Comparison of ENCODE assay signal across 1 cellular context in the genomic region with DNA sequence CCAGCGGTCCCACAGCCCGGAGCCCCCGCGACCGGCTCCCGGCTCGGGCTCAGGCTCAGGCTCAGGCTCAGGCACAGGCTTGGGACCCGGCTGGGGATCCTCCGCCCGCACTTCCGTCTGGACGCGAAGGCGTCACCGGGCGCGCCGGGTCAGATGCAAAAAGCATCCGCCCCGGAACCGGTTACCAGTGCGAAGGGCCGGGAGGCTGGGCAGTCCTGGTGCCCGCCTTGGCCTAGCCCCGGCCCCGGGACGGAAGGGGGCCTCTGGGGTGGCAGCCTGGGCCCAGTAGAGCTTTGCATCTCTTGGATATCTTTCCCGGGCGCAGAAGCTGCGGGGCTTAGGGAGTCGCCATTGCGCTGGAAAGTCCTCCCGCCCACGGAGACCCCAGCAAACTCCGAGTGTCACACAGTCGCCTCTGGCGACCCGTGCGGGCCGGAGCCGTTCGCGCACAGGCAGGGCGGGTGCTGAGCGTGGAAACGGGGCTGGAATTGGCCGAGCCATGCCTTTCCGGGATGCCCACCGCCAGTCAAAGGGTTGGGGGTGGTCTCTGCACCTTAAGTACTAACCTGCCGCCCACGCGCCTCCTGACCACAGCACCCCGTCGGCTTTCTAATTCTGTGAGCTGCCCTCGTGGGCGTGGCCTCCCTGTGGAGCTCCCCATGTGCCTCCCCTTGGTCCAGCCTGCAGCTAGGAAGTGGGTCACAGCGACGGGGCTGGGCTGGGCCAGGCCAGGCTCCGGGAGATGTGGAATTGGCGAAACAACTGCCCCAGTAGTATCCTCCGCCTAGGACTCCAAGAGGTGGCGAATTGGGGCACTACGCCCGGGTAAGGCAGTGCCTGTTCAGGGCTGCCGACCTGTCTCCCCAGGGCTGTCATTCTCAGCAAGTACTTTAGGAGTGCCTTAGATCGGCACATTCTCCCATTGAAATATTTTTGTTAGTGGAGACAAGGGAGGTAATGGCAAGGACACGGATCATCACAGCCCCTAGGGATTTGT.
TF ChIP-seq lines count a peak whose summit lies in the region.

A gene (minus strand): TSS at position 119 of the 997 bp plus-strand sequence. CDS start 129 bp downstream, outside the sequence.

TF ChIP-seq in HepG2, 621 proteins besides CTCF, POLR2A, EP300 and RAD21 (continued from another document and continues in another):
- TF ChIP-seq, protein P1, sequence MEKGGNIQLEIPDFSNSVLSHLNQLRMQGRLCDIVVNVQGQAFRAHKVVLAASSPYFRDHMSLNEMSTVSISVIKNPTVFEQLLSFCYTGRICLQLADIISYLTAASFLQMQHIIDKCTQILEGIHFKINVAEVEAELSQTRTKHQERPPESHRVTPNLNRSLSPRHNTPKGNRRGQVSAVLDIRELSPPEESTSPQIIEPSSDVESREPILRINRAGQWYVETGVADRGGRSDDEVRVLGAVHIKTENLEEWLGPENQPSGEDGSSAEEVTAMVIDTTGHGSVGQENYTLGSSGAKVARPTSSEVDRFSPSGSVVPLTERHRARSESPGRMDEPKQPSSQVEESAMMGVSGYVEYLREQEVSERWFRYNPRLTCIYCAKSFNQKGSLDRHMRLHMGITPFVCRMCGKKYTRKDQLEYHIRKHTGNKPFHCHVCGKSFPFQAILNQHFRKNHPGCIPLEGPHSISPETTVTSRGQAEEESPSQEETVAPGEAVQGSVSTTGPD (CRISPR knock-in tag; IDR thresholded peaks at IDR 0.05): no peak
- TF ChIP-seq YEATS2 (CRISPR knock-in tag; IDR thresholded peaks at IDR 0.05; ENCODE audit: borderline replicate concordance) (peak; percentile 85; the same call in 1 of the 2 replicates), SIN3A (IDR thresholded peaks at IDR 0.05; ENCODE audit: borderline replicate concordance, low read depth, low read length) (peak; percentile 56; the same call in 1 of the 2 replicates), NFYC (CRISPR knock-in tag; IDR thresholded peaks at IDR 0.05) (peak; percentile 19; the same call in 1 of the 2 replicates), ZFP62 (CRISPR knock-in tag; IDR thresholded peaks at IDR 0.05) (no peak), HDAC2 (CRISPR knock-in tag; IDR thresholded peaks at IDR 0.05) (peak; percentile 64), ZNF3 (CRISPR knock-in tag; IDR thresholded peaks at IDR 0.05) (peak; percentile 40; the same call in 1 of the 2 replicates), YEATS4 (CRISPR knock-in tag; IDR thresholded peaks at IDR 0.05; ENCODE audit: borderline replicate concordance) (peak; percentile 90; the same call in 1 of the 2 replicates), SRY (CRISPR knock-in tag; IDR thresholded peaks at IDR 0.05) (peak; percentile 44; the same call in 1 of the 2 replicates), ZMYM3 (CRISPR knock-in tag; IDR thresholded peaks at IDR 0.05) (peak; percentile 42; the same call in 1 of the 2 replicates), ZNF30 (CRISPR knock-in tag; IDR thresholded peaks at IDR 0.05) (peak; percentile 83; the same call in 1 of the 2 replicates), ATF1 (CRISPR knock-in tag; IDR thresholded peaks at IDR 0.05) (peak; percentile 95), ZMAT3 (CRISPR knock-in tag; conservative IDR thresholded peaks at IDR 0.05) (peak; percentile 69; the same call in 1 of the 2 replicates), ZBTB20 (CRISPR knock-in tag; IDR thresholded peaks at IDR 0.05; ENCODE audit: borderline replicate concordance, low read depth) (no peak; the same call in 1 of the 2 replicates), TGIF2 (CRISPR knock-in tag; IDR thresholded peaks at IDR 0.05) (peak; percentile 89), PRPF4 (IDR thresholded peaks at IDR 0.05; ENCODE audit: low read depth, low read length, poor library complexity, severe bottlenecking) (no peak), ZNF775 (CRISPR knock-in tag; IDR thresholded peaks at IDR 0.05; ENCODE audit: borderline replicate concordance) (no peak), ZNF124 (CRISPR knock-in tag; IDR thresholded peaks at IDR 0.05) (peak; percentile 58; the same call in 1 of the 2 replicates), CHD4 (IDR thresholded peaks at IDR 0.05; ENCODE audit: borderline replicate concordance, low read length) (0 out of 2 replicates have a peak, but pooled peaks have one; percentile 39), REXO4 (CRISPR knock-in tag; IDR thresholded peaks at IDR 0.05; ENCODE audit: borderline replicate concordance) (no peak)
- TF ChIP-seq, protein P2, sequence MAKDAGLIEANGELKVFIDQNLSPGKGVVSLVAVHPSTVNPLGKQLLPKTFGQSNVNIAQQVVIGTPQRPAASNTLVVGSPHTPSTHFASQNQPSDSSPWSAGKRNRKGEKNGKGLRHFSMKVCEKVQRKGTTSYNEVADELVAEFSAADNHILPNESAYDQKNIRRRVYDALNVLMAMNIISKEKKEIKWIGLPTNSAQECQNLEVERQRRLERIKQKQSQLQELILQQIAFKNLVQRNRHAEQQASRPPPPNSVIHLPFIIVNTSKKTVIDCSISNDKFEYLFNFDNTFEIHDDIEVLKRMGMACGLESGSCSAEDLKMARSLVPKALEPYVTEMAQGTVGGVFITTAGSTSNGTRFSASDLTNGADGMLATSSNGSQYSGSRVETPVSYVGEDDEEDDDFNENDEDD (CRISPR knock-in tag; IDR thresholded peaks at IDR 0.05; ENCODE audit: borderline replicate concordance): 0 out of 2 replicates have a peak, but pooled peaks have one; percentile 5
- TF ChIP-seq, protein P3, sequence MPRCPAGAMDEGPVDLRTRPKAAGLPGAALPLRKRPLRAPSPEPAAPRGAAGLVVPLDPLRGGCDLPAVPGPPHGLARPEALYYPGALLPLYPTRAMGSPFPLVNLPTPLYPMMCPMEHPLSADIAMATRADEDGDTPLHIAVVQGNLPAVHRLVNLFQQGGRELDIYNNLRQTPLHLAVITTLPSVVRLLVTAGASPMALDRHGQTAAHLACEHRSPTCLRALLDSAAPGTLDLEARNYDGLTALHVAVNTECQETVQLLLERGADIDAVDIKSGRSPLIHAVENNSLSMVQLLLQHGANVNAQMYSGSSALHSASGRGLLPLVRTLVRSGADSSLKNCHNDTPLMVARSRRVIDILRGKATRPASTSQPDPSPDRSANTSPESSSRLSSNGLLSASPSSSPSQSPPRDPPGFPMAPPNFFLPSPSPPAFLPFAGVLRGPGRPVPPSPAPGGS (CRISPR knock-in tag; IDR thresholded peaks at IDR 0.05): peak; percentile 78; the same call in 1 of the 2 replicates
- TF ChIP-seq, protein P4, sequence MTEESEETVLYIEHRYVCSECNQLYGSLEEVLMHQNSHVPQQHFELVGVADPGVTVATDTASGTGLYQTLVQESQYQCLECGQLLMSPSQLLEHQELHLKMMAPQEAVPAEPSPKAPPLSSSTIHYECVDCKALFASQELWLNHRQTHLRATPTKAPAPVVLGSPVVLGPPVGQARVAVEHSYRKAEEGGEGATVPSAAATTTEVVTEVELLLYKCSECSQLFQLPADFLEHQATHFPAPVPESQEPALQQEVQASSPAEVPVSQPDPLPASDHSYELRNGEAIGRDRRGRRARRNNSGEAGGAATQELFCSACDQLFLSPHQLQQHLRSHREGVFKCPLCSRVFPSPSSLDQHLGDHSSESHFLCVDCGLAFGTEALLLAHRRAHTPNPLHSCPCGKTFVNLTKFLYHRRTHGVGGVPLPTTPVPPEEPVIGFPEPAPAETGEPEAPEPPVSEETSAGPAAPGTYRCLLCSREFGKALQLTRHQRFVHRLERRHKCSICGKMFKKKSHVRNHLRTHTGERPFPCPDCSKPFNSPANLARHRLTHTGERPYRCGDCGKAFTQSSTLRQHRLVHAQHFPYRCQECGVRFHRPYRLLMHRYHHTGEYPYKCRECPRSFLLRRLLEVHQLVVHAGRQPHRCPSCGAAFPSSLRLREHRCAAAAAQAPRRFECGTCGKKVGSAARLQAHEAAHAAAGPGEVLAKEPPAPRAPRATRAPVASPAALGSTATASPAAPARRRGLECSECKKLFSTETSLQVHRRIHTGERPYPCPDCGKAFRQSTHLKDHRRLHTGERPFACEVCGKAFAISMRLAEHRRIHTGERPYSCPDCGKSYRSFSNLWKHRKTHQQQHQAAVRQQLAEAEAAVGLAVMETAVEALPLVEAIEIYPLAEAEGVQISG (CRISPR knock-in tag; IDR thresholded peaks at IDR 0.05): peak; percentile 88
- TF ChIP-seq, protein P5, sequence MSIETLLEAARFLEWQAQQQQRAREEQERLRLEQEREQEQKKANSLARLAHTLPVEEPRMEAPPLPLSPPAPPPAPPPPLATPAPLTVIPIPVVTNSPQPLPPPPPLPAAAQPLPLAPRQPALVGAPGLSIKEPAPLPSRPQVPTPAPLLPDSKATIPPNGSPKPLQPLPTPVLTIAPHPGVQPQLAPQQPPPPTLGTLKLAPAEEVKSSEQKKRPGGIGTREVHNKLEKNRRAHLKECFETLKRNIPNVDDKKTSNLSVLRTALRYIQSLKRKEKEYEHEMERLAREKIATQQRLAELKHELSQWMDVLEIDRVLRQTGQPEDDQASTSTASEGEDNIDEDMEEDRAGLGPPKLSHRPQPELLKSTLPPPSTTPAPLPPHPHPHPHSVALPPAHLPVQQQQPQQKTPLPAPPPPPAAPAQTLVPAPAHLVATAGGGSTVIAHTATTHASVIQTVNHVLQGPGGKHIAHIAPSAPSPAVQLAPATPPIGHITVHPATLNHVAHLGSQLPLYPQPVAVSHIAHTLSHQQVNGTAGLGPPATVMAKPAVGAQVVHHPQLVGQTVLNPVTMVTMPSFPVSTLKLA (IDR thresholded peaks at IDR 0.05): peak; percentile 61; the same call in 1 of the 2 replicates
- TF ChIP-seq, protein P6, sequence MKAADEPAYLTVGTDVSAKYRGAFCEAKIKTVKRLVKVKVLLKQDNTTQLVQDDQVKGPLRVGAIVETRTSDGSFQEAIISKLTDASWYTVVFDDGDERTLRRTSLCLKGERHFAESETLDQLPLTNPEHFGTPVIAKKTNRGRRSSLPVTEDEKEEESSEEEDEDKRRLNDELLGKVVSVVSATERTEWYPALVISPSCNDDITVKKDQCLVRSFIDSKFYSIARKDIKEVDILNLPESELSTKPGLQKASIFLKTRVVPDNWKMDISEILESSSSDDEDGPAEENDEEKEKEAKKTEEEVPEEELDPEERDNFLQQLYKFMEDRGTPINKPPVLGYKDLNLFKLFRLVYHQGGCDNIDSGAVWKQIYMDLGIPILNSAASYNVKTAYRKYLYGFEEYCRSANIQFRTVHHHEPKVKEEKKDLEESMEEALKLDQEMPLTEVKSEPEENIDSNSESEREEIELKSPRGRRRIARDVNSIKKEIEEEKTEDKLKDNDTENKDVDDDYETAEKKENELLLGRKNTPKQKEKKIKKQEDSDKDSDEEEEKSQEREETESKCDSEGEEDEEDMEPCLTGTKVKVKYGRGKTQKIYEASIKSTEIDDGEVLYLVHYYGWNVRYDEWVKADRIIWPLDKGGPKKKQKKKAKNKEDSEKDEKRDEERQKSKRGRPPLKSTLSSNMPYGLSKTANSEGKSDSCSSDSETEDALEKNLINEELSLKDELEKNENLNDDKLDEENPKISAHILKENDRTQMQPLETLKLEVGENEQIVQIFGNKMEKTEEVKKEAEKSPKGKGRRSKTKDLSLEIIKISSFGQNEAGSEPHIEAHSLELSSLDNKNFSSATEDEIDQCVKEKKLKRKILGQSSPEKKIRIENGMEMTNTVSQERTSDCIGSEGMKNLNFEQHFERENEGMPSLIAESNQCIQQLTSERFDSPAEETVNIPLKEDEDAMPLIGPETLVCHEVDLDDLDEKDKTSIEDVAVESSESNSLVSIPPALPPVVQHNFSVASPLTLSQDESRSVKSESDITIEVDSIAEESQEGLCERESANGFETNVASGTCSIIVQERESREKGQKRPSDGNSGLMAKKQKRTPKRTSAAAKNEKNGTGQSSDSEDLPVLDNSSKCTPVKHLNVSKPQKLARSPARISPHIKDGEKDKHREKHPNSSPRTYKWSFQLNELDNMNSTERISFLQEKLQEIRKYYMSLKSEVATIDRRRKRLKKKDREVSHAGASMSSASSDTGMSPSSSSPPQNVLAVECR (CRISPR knock-in tag; IDR thresholded peaks at IDR 0.05; ENCODE audit: borderline replicate concordance): peak; percentile 98
- TF ChIP-seq, protein P7, sequence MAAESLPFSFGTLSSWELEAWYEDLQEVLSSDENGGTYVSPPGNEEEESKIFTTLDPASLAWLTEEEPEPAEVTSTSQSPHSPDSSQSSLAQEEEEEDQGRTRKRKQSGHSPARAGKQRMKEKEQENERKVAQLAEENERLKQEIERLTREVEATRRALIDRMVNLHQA (CRISPR knock-in tag; IDR thresholded peaks at IDR 0.05): no peak
- TF ChIP-seq, protein P8, sequence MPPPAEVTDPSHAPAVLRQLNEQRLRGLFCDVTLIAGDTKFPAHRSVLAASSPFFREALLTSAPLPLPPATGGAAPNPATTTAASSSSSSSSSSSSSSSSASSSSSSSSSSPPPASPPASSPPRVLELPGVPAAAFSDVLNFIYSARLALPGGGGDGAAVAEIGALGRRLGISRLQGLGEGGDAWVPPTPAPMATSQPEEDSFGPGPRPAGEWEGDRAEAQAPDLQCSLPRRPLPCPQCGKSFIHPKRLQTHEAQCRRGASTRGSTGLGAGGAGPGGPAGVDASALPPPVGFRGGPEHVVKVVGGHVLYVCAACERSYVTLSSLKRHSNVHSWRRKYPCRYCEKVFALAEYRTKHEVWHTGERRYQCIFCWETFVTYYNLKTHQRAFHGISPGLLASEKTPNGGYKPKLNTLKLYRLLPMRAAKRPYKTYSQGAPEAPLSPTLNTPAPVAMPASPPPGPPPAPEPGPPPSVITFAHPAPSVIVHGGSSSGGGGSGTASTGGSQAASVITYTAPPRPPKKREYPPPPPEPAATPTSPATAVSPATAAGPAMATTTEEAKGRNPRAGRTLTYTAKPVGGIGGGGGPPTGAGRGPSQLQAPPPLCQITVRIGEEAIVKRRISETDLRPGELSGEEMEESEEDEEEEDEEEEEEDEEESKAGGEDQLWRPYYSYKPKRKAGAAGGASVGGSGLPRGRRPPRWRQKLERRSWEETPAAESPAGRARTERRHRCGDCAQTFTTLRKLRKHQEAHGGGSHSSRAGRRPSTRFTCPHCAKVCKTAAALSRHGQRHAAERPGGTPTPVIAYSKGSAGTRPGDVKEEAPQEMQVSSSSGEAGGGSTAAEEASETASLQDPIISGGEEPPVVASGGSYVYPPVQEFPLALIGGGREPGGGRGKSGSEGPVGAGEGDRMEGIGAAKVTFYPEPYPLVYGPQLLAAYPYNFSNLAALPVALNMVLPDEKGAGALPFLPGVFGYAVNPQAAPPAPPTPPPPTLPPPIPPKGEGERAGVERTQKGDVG (CRISPR knock-in tag; IDR thresholded peaks at IDR 0.05; ENCODE audit: borderline replicate concordance): peak; percentile 56; the same call in 1 of the 2 replicates
- TF ChIP-seq, protein P9, sequence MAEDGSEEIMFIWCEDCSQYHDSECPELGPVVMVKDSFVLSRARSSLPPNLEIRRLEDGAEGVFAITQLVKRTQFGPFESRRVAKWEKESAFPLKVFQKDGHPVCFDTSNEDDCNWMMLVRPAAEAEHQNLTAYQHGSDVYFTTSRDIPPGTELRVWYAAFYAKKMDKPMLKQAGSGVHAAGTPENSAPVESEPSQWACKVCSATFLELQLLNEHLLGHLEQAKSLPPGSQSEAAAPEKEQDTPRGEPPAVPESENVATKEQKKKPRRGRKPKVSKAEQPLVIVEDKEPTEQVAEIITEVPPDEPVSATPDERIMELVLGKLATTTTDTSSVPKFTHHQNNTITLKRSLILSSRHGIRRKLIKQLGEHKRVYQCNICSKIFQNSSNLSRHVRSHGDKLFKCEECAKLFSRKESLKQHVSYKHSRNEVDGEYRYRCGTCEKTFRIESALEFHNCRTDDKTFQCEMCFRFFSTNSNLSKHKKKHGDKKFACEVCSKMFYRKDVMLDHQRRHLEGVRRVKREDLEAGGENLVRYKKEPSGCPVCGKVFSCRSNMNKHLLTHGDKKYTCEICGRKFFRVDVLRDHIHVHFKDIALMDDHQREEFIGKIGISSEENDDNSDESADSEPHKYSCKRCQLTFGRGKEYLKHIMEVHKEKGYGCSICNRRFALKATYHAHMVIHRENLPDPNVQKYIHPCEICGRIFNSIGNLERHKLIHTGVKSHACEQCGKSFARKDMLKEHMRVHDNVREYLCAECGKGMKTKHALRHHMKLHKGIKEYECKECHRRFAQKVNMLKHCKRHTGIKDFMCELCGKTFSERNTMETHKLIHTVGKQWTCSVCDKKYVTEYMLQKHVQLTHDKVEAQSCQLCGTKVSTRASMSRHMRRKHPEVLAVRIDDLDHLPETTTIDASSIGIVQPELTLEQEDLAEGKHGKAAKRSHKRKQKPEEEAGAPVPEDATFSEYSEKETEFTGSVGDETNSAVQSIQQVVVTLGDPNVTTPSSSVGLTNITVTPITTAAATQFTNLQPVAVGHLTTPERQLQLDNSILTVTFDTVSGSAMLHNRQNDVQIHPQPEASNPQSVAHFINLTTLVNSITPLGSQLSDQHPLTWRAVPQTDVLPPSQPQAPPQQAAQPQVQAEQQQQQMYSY (CRISPR knock-in tag; IDR thresholded peaks at IDR 0.05): peak; percentile 11; the same call in 1 of the 2 replicates
